1 cellular context compared by ENCODE assay signal in genomic region chr12:93882763-93883162, GRCh38.
TF ChIP-seq lines count a peak whose summit lies in the region.

No MANE protein-coding gene starts in this region.

TF ChIP-seq in GM23338, 12 proteins besides CTCF, POLR2A, EP300 and RAD21 (continued from another document):
- TF ChIP-seq, protein P1, sequence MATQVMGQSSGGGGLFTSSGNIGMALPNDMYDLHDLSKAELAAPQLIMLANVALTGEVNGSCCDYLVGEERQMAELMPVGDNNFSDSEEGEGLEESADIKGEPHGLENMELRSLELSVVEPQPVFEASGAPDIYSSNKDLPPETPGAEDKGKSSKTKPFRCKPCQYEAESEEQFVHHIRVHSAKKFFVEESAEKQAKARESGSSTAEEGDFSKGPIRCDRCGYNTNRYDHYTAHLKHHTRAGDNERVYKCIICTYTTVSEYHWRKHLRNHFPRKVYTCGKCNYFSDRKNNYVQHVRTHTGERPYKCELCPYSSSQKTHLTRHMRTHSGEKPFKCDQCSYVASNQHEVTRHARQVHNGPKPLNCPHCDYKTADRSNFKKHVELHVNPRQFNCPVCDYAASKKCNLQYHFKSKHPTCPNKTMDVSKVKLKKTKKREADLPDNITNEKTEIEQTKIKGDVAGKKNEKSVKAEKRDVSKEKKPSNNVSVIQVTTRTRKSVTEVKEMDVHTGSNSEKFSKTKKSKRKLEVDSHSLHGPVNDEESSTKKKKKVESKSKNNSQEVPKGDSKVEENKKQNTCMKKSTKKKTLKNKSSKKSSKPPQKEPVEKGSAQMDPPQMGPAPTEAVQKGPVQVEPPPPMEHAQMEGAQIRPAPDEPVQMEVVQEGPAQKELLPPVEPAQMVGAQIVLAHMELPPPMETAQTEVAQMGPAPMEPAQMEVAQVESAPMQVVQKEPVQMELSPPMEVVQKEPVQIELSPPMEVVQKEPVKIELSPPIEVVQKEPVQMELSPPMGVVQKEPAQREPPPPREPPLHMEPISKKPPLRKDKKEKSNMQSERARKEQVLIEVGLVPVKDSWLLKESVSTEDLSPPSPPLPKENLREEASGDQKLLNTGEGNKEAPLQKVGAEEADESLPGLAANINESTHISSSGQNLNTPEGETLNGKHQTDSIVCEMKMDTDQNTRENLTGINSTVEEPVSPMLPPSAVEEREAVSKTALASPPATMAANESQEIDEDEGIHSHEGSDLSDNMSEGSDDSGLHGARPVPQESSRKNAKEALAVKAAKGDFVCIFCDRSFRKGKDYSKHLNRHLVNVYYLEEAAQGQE (IDR thresholded peaks at IDR 0.05; ENCODE audit: unreplicated experiment): no peak
- no peak for TF ChIP-seq CREB1 (CRISPR knock-in tag; IDR thresholded peaks at IDR 0.05; ENCODE audit: low read depth)
- TF ChIP-seq ETS1 (IDR thresholded peaks at IDR 0.05): no peak
- no peak for TF ChIP-seq ZNF114 (CRISPR knock-in tag; IDR thresholded peaks at IDR 0.05)
- TF ChIP-seq POLR2AphosphoS5 (IDR thresholded peaks at IDR 0.05; ENCODE audit: low read depth): no peak
- no peak for TF ChIP-seq STAT1 (IDR thresholded peaks at IDR 0.05; ENCODE audit: unreplicated experiment)
- no peak for TF ChIP-seq ZNF331 (CRISPR knock-in tag; IDR thresholded peaks at IDR 0.05; ENCODE audit: low read depth)
